ENCODE assay signal across 18 cellular contexts in genomic region chr11:58179648-58180047, GRCh38. TPM values are rescaled to one million over a fixed set of nuclear protein-coding genes. Genes with fewer than 3 reads are reported as not detected.
A peak's percentile ranks its signal among the peaks of the same experiment; 100 is the strongest.
DNase-seq lines count a peak whose midpoint lies in the region; ATAC-seq, FAIRE-seq and TF ChIP-seq lines count a peak whose summit lies in the region.
"Had no signal": no experiment of that assay in that cellular context is flagged by ENCODE, and none has a peak within 500 bp of the region (broad histone marks: within the 10 kb centered on the region; RNA-seq: fewer than 3 reads in every experiment).

No MANE protein-coding gene starts in this region.

- H3K4me2 ChIP-seq in DND-41 (ENCODE audit: insufficient read depth, low read length) (no peak overlapping the region), H1 (ENCODE audit: insufficient read depth in 1 of 2, low read depth in 2 of 2, low read length in 2 of 2) (no peak overlapping the region)

- peak; percentile 5 for DNase-seq in activated CD4-positive, alpha-beta T cell treated with anti-CD3 and anti-CD28 coated beads for 36 hours
- DNase-seq in activated CD4-positive, alpha-beta T cell treated with anti-CD3 and anti-CD28 coated beads, Interleukin-2, amount 50 U/mL, for 4 hours: no peak
- DNase-seq in DND-41 (peak; percentile 5), NCI-H748 (lab: John Stamatoyannopoulos, UW; ENCODE audit: unreplicated experiment) (peak; percentile 37), H1 (ENCODE audit: low read depth in 1 of 2, low spot score in 2 of 2) (no peak), NCI-H446 treated with DMSO at 0.1 percent for 48 hours (lab: John Stamatoyannopoulos, UW) (no peak), AG08396 (ENCODE audit: low spot score) (no peak), iPS-NIHi11 (ENCODE audit: low spot score) (no peak)
- DNase-seq: AML-193; HFFc6; KG1; NCI-H1694; NK-92 treated with Interleukin-12 subunit alpha and Interleukin-12 subunit beta, amount 100 ng/mL, for 24 hours had no signal

- H2BK15ac ChIP-seq in H1 (ENCODE audit: low read length): no peak overlapping the region

- CTCF ChIA-PET in activated CD4-positive, alpha-beta T cell treated with anti-CD3 and anti-CD28 coated beads for 36 hours (lab: Charles Lee): no interaction called here
- CTCF ChIA-PET in H1 (lab: Charles Lee; ENCODE audit: partially characterized antibody): no interaction called here

- intact Hi-C loops in activated CD4-positive, alpha-beta T cell treated with anti-CD3 and anti-CD28 coated beads for 36 hours (cut with DNase I, micrococcal nuclease): no loop called here

- no peak overlapping the region for H3K9ac ChIP-seq in DND-41 (ENCODE audit: low read depth, low read length)
- no peak overlapping the region for H3K9ac ChIP-seq in H1 (replicated peaks in 1 of 4; ENCODE audit: extremely low read depth in 1 of 4, low read depth in 3 of 4, low read length in 3 of 4)

- no peak overlapping the region for H2BK20ac ChIP-seq in H1 (ENCODE audit: low read length)

- H2BK5ac ChIP-seq in H1 (ENCODE audit: low read depth, low read length): no peak overlapping the region

- no peak overlapping the region for H3K23ac ChIP-seq in H1 (ENCODE audit: insufficient read length)

- H3K23me2 ChIP-seq in H1 (ENCODE audit: low read depth, low read length): no peaks in the 10 kb centered on the region

- POLR2A ChIA-PET in activated CD4-positive, alpha-beta T cell treated with anti-CD3 and anti-CD28 coated beads for 36 hours (lab: Charles Lee): no interaction called here
- POLR2A ChIA-PET in H1 (lab: Charles Lee; ENCODE audit: partially characterized antibody): no interaction called here

- no peak overlapping the region for H3K18ac ChIP-seq in H1 (ENCODE audit: extremely low read depth, low read length)

- no peak for TF ChIP-seq POLR2A in H1 (IDR thresholded peaks at IDR 0.05; ENCODE audit: control extremely low read depth in 1 of 2, low read depth in 2 of 2, low read length in 2 of 2)

- ATAC-seq in activated CD4-positive, alpha-beta T cell treated with anti-CD3 and anti-CD28 coated beads for 36 hours: no peak
- no peak for ATAC-seq in DND-41 (ENCODE audit: insufficient read depth, low read depth)

- no peaks in the 10 kb centered on the region for H3K9me3 ChIP-seq in DND-41 (ENCODE audit: insufficient read depth, low read length, severe bottlenecking)
- H3K9me3 ChIP-seq in H1 (ENCODE audit: insufficient read depth in 2 of 2, low read depth in 1 of 2, low read length in 1 of 2): peaks cover 0 to 16% of the 10 kb centered on the region in 2 experiments; a peak in 1 of 4 replicates
- H3K9me3 ChIP-seq: SJSA1 had no signal

- H3K56ac ChIP-seq in H1 (replicated peaks; ENCODE audit: insufficient read length, low read depth, low read length): no peak overlapping the region

- peaks cover 26% of the 10 kb centered on the region for H3K27me3 Mint-ChIP-seq in activated CD4-positive, alpha-beta T cell treated with anti-CD3 and anti-CD28 coated beads for 36 hours

- no peak overlapping the region for H4K5ac ChIP-seq in H1 (ENCODE audit: insufficient read length, low read depth, low read length)

- 90% methylated on average over 7 of the region's 7 CpGs; no CpG with 5 or more reads in 1 of the 2 experiments for WGBS in H1 (ENCODE audit: extremely low coverage in 1 of 2, insufficient coverage in 1 of 2, insufficient read length in 1 of 2, insufficient replicate concordance in 2 of 2, low coverage in 1 of 2, low lambda C conversion rate in 2 of 2, missing lambda C conversion rate in 1 of 2), 2 experiments

- H3K27me3 ChIP-seq in DND-41 (ENCODE audit: insufficient read depth, low read length, poor library complexity) (peaks cover 3% of the 10 kb centered on the region), H1 (replicated peaks in 1 of 4; ENCODE audit: control insufficient read depth in 3 of 4, extremely low read depth in 1 of 4, insufficient read depth in 3 of 4, low read length in 3 of 4) (no peaks in the 10 kb centered on the region)

- H4K20me1 ChIP-seq in DND-41 (ENCODE audit: insufficient read depth, low read length) (no peaks in the 10 kb centered on the region), H1 (replicated peaks in 1 of 2; ENCODE audit: control insufficient read depth in 1 of 2, insufficient read depth in 2 of 2, low read length in 2 of 2) (no peaks in the 10 kb centered on the region)

- H4K91ac ChIP-seq in H1 (replicated peaks; ENCODE audit: insufficient read length, low read length): no peak overlapping the region

- no peak for TF ChIP-seq RAD21 in H1 (IDR thresholded peaks at IDR 0.05 in 1 of 2, conservative IDR thresholded peaks at IDR 0.05 in 1 of 2; ENCODE audit: low read depth in 2 of 2, low read length in 2 of 2)

- H3K79me1 ChIP-seq in H1 (ENCODE audit: low read depth, low read length): no peaks in the 10 kb centered on the region

- H3K4me1 Mint-ChIP-seq in activated CD4-positive, alpha-beta T cell treated with anti-CD3 and anti-CD28 coated beads for 36 hours: no peaks in the 10 kb centered on the region

- FAIRE-seq in H1 (lab: Jason Lieb, UNC): no peak
- FAIRE-seq: GM19239, H54 had no signal

- H3K79me2 ChIP-seq in DND-41 (ENCODE audit: insufficient read depth, low read length) (no peaks in the 10 kb centered on the region), H1 (ENCODE audit: control insufficient read depth in 1 of 2, insufficient read depth in 2 of 2, low read length in 2 of 2) (no peaks in the 10 kb centered on the region)

- H3K9me3 Mint-ChIP-seq in activated CD4-positive, alpha-beta T cell treated with anti-CD3 and anti-CD28 coated beads for 36 hours (ENCODE audit: low read depth): no peaks in the 10 kb centered on the region
- H3K9me3 Mint-ChIP-seq: HFFc6 had no signal

- H2BK120ac ChIP-seq in H1 (replicated peaks; ENCODE audit: low read depth, low read length): no peak overlapping the region

- H2AFZ ChIP-seq in DND-41 (ENCODE audit: low read depth, low read length) (no peak overlapping the region), H1 (ENCODE audit: low read length) (no peak overlapping the region)

- H3K27ac ChIP-seq in DND-41 (ENCODE audit: low read length): no peak overlapping the region
- no peak overlapping the region for H3K27ac ChIP-seq in H1 (ENCODE audit: low read depth, low read length)
- H3K27ac ChIP-seq: RWPE1, SJSA1 had no signal

- H3K14ac ChIP-seq in H1 (ENCODE audit: insufficient read length): no peak overlapping the region

- TF ChIP-seq CTCF in DND-41 (IDR thresholded peaks at IDR 0.05; ENCODE audit: borderline replicate concordance, extremely low read depth, low read length, poor library complexity, severe bottlenecking) (no peak), H1 (IDR thresholded peaks at IDR 0.05; ENCODE audit: control extremely low read depth in 1 of 3, insufficient read depth in 1 of 3, low read depth in 1 of 3, low read length in 3 of 3) (no peak)

- H2BK12ac ChIP-seq in H1 (ENCODE audit: low read depth, low read length): no peak overlapping the region

- H3K36me3 Mint-ChIP-seq in activated CD4-positive, alpha-beta T cell treated with anti-CD3 and anti-CD28 coated beads for 36 hours (ENCODE audit: low read depth): no peaks in the 10 kb centered on the region

- H2AK5ac ChIP-seq in H1 (ENCODE audit: low read depth, low read length): 0 out of 2 replicates have a peak overlapping the region, but pooled peaks have one; percentile 7

- TF ChIP-seq EP300 in H1 (IDR thresholded peaks at IDR 0.05; ENCODE audit: borderline replicate concordance in 1 of 2, low read depth in 2 of 2, low read length in 2 of 2): no peak

- no peaks in the 10 kb centered on the region for H3K36me3 ChIP-seq in DND-41 (ENCODE audit: insufficient read depth, low read length)
- H3K36me3 ChIP-seq in H1 (ENCODE audit: control insufficient read depth in 2 of 4, insufficient read depth in 4 of 4, low read length in 3 of 4): no peaks in the 10 kb centered on the region; a peak in 1 of 8 replicates
- H3K36me3 ChIP-seq: SJSA1 had no signal

- no peak overlapping the region for H3K27ac Mint-ChIP-seq in activated CD4-positive, alpha-beta T cell treated with anti-CD3 and anti-CD28 coated beads for 36 hours
- H3K27ac Mint-ChIP-seq: HFFc6 had no signal

- no peak overlapping the region for H3K4ac ChIP-seq in H1 (replicated peaks; ENCODE audit: insufficient read length, low read depth, low read length)

- H4K8ac ChIP-seq in H1 (ENCODE audit: extremely low read depth, insufficient read depth, low read length): no peak overlapping the region

- no peak overlapping the region for H3K4me3 Mint-ChIP-seq in activated CD4-positive, alpha-beta T cell treated with anti-CD3 and anti-CD28 coated beads for 36 hours
- H3K4me3 Mint-ChIP-seq: HFFc6 had no signal

- H3K4me3 ChIP-seq in DND-41 (ENCODE audit: low read depth in 1 of 2, low read length in 2 of 2) (no peak overlapping the region), H1 (ENCODE audit: extremely low read depth in 1 of 4, insufficient read depth in 2 of 4, low read depth in 3 of 4, low read length in 4 of 4) (no peak overlapping the region)
- H3K4me3 ChIP-seq: SJSA1 had no signal

- H3K4me1 ChIP-seq in DND-41 (ENCODE audit: insufficient read depth, low read length) (no peaks in the 10 kb centered on the region), H1 (replicated peaks in 1 of 4; ENCODE audit: control insufficient read depth in 3 of 4, insufficient read depth in 4 of 4, low read length in 3 of 4) (no peaks in the 10 kb centered on the region)
- H3K4me1 ChIP-seq: SJSA1 had no signal

RNA-seq across cellular contexts. Expression of gene OR9Q2, which starts 9.2 kb away (rescaled TPM):
- total RNA-seq in activated CD4-positive, alpha-beta T cell treated with anti-CD3 and anti-CD28 coated beads for 36 hours: not detected
- total RNA-seq in H1 (2021; fragmentation: NEBNext Ultra II Directional; extraction: Animal tissue kit (Norgen Biotek cat#: 25700)): not detected in 2 replicates
- not detected in 2 replicates for polyA plus RNA-seq in H1 (2011; rRNA removed)
- polyA plus RNA-seq in H1 (2011; cell fraction: cytosol; rRNA removed): not detected
- polyA plus RNA-seq in H1 (2011; cell fraction: nucleus; rRNA removed): not detected
- not detected in 4 replicates for polyA plus RNA-seq in H1 (2012, experiment 1 of 2)
- polyA plus RNA-seq in H1 (2012, experiment 2 of 2): not detected
- not detected for polyA plus RNA-seq in H1 (2013, experiment 1 of 2)
- polyA plus RNA-seq in H1 (2013, experiment 2 of 2): not detected
- polyA minus RNA-seq in H1 (2011; rRNA and poly(A)+ RNA removed): not detected in 2 replicates
- polyA minus RNA-seq in H1 (2011; cell fraction: cytosol; rRNA and poly(A)+ RNA removed): not detected
- not detected for polyA minus RNA-seq in H1 (2011; cell fraction: nucleus; rRNA and poly(A)+ RNA removed)
- total RNA-seq: HFFc6, OCI-LY7, SJSA1 had no signal

RNA-seq across cellular contexts. Expression of gene OR1S2, which starts 24.3 kb away (rescaled TPM):
- not detected for total RNA-seq in activated CD4-positive, alpha-beta T cell treated with anti-CD3 and anti-CD28 coated beads for 36 hours
- not detected in 2 replicates for total RNA-seq in H1 (2021; fragmentation: NEBNext Ultra II Directional; extraction: Animal tissue kit (Norgen Biotek cat#: 25700))
- not detected in 2 replicates for polyA plus RNA-seq in H1 (2011; rRNA removed)
- polyA plus RNA-seq in H1 (2011; cell fraction: cytosol; rRNA removed): not detected
- not detected for polyA plus RNA-seq in H1 (2011; cell fraction: nucleus; rRNA removed)
- not detected in 4 replicates for polyA plus RNA-seq in H1 (2012, experiment 1 of 2)
- not detected for polyA plus RNA-seq in H1 (2012, experiment 2 of 2)
- not detected for polyA plus RNA-seq in H1 (2013, experiment 1 of 2)
- polyA plus RNA-seq in H1 (2013, experiment 2 of 2): not detected
- polyA minus RNA-seq in H1 (2011; rRNA and poly(A)+ RNA removed): not detected in 2 replicates
- not detected for polyA minus RNA-seq in H1 (2011; cell fraction: cytosol; rRNA and poly(A)+ RNA removed)
- not detected for polyA minus RNA-seq in H1 (2011; cell fraction: nucleus; rRNA and poly(A)+ RNA removed)
- total RNA-seq: HFFc6, OCI-LY7, SJSA1 had no signal

RNA-seq across cellular contexts. Expression of gene OR1S1, which starts 32.9 kb away (rescaled TPM):
- not detected for total RNA-seq in activated CD4-positive, alpha-beta T cell treated with anti-CD3 and anti-CD28 coated beads for 36 hours
- not detected in 2 replicates for total RNA-seq in H1 (2021; fragmentation: NEBNext Ultra II Directional; extraction: Animal tissue kit (Norgen Biotek cat#: 25700))
- polyA plus RNA-seq in H1 (2011; rRNA removed): not detected in 2 replicates
- polyA plus RNA-seq in H1 (2011; cell fraction: cytosol; rRNA removed): not detected
- polyA plus RNA-seq in H1 (2011; cell fraction: nucleus; rRNA removed): not detected
- polyA plus RNA-seq in H1 (2012, experiment 1 of 2): not detected in 4 replicates
- polyA plus RNA-seq in H1 (2012, experiment 2 of 2): not detected
- polyA plus RNA-seq in H1 (2013, experiment 1 of 2): not detected
- polyA plus RNA-seq in H1 (2013, experiment 2 of 2): not detected
- polyA minus RNA-seq in H1 (2011; rRNA and poly(A)+ RNA removed): not detected in 2 replicates
- not detected for polyA minus RNA-seq in H1 (2011; cell fraction: cytosol; rRNA and poly(A)+ RNA removed)
- not detected for polyA minus RNA-seq in H1 (2011; cell fraction: nucleus; rRNA and poly(A)+ RNA removed)
- total RNA-seq: HFFc6, OCI-LY7, SJSA1 had no signal

RNA-seq across cellular contexts. Expression of gene OR10Q1, which starts 49.1 kb away (rescaled TPM):
- total RNA-seq in activated CD4-positive, alpha-beta T cell treated with anti-CD3 and anti-CD28 coated beads for 36 hours: not detected
- not detected in 2 replicates for total RNA-seq in H1 (2021; fragmentation: NEBNext Ultra II Directional; extraction: Animal tissue kit (Norgen Biotek cat#: 25700))
- not detected in 2 replicates for polyA plus RNA-seq in H1 (2011; rRNA removed)
- not detected for polyA plus RNA-seq in H1 (2011; cell fraction: cytosol; rRNA removed)
- not detected for polyA plus RNA-seq in H1 (2011; cell fraction: nucleus; rRNA removed)
- not detected in 4 replicates for polyA plus RNA-seq in H1 (2012, experiment 1 of 2)
- not detected for polyA plus RNA-seq in H1 (2012, experiment 2 of 2)
- not detected for polyA plus RNA-seq in H1 (2013, experiment 1 of 2)
- polyA plus RNA-seq in H1 (2013, experiment 2 of 2): not detected
- not detected in 2 replicates for polyA minus RNA-seq in H1 (2011; rRNA and poly(A)+ RNA removed)
- polyA minus RNA-seq in H1 (2011; cell fraction: cytosol; rRNA and poly(A)+ RNA removed): not detected
- polyA minus RNA-seq in H1 (2011; cell fraction: nucleus; rRNA and poly(A)+ RNA removed): not detected
- total RNA-seq: HFFc6, OCI-LY7, SJSA1 had no signal

RNA-seq across cellular contexts. Expression of gene OR9I1, which starts 54.3 kb away (rescaled TPM):
- not detected for total RNA-seq in activated CD4-positive, alpha-beta T cell treated with anti-CD3 and anti-CD28 coated beads for 36 hours
- total RNA-seq in H1 (2021; fragmentation: NEBNext Ultra II Directional; extraction: Animal tissue kit (Norgen Biotek cat#: 25700)): not detected in 2 replicates
- not detected in 2 replicates for polyA plus RNA-seq in H1 (2011; rRNA removed)
- polyA plus RNA-seq in H1 (2011; cell fraction: cytosol; rRNA removed): not detected
- polyA plus RNA-seq in H1 (2011; cell fraction: nucleus; rRNA removed): not detected
- polyA plus RNA-seq in H1 (2012, experiment 1 of 2): not detected in 4 replicates
- not detected for polyA plus RNA-seq in H1 (2012, experiment 2 of 2)
- polyA plus RNA-seq in H1 (2013, experiment 1 of 2): not detected
- polyA plus RNA-seq in H1 (2013, experiment 2 of 2): not detected
- not detected in 2 replicates for polyA minus RNA-seq in H1 (2011; rRNA and poly(A)+ RNA removed)
- polyA minus RNA-seq in H1 (2011; cell fraction: cytosol; rRNA and poly(A)+ RNA removed): not detected
- not detected for polyA minus RNA-seq in H1 (2011; cell fraction: nucleus; rRNA and poly(A)+ RNA removed)
- total RNA-seq: HFFc6, OCI-LY7, SJSA1 had no signal

Comparison
In these comparisons a context has a peak if more than half of its experiments do, and no peak if none do; other contexts are left out.
1. DNase-seq: peak in activated CD4-positive, alpha-beta T cell treated with anti-CD3 and anti-CD28 coated beads for 36 hours (single experiment), DND-41 (single experiment) and NCI-H748 (single experiment); none in activated CD4-positive, alpha-beta T cell treated with anti-CD3 and anti-CD28 coated beads, Interleukin-2, amount 50 U/mL, for 4 hours (0 of 2), H1 (0 of 2), NCI-H446 treated with DMSO at 0.1 percent for 48 hours (single experiment), AG08396 (single experiment) and iPS-NIHi11 (single experiment).